Comparison of ENCODE assay signal across 21 cellular contexts in genomic region chrX:84318661-84319060, GRCh38.
DNase-seq lines count a peak whose midpoint lies in the region; ATAC-seq and TF ChIP-seq lines count a peak whose summit lies in the region.
"Had no signal": no experiment of that assay in that cellular context is flagged by ENCODE, and none has a peak within 500 bp of the region (broad histone marks: within the 10 kb centered on the region; RNA-seq: fewer than 3 reads in every experiment).

No MANE protein-coding gene starts in this region.

- H3K4me3 ChIP-seq in GM23338: peak overlapping the region; percentile 27; the same call in 1 of the 2 replicates
- H3K4me3 ChIP-seq in HUES48 (ENCODE audit: low read depth, low read length): peak overlapping the region; percentile 14; the same call in 1 of the 2 replicates
- peak overlapping the region; percentile 7; the same call in 1 of the 2 replicates for H3K4me3 ChIP-seq in iPS-20b (ENCODE audit: low read length)
- H3K4me3 ChIP-seq in foreskin fibroblast (ENCODE audit: low read depth in 1 of 2, low read length in 2 of 2): no peak overlapping the region
- H3K4me3 ChIP-seq: BLaER1 treated with 17β-estradiol and CSF1 and Interleukin-3, amounts not matched to agents 10 nM and 100 nM; GM12878; GM23248 had no signal

- POLR2A ChIA-PET in WTC11 (lab: Charles Lee): no interaction called here

- peak overlapping the region; percentile 3; the same call in 1 of the 2 replicates for H3K27ac ChIP-seq in GM23338 (ENCODE audit: low read depth)
- peak overlapping the region; percentile 31 for H3K27ac ChIP-seq in HUES48 (ENCODE audit: low read depth, low read length)
- no peak overlapping the region for H3K27ac ChIP-seq in iPS-20b (ENCODE audit: low read length)
- H3K27ac ChIP-seq: 22Rv1; BLaER1 treated with 17β-estradiol and CSF1 and Interleukin-3, amounts not matched to agents 10 nM and 100 nM; GM23248 had no signal

- peak overlapping the region; percentile 53 for H3K4me2 ChIP-seq in GM23338
- H3K4me2 ChIP-seq: BLaER1 treated with 17β-estradiol and CSF1 and Interleukin-3, amounts not matched to agents 10 nM and 100 nM had no signal

- DNase-seq in GM23338 (ENCODE audit: low spot score) (no peak), WTC11 (ENCODE audit: low spot score) (no peak), foreskin fibroblast (no peak), Right ventricle myocardium superior (no peak)
- no peak for DNase-seq in activated CD4-positive, CD25-positive, alpha-beta regulatory T cell treated with anti-CD3 and anti-CD28 coated beads, Interleukin-2, amount 50 U/mL, for 72 hours
- DNase-seq: AML-193; BE2C; CD4-positive, alpha-beta T cell; CD8-positive, alpha-beta memory T cell; DMS 273 treated with DMSO at 0.1 percent for 48 hours; DMS79; EL; GDM1; GM23248; HCEC 1CT had no signal

- peaks cover 3% of the 10 kb centered on the region; the same call in 1 of the 2 replicates for H3K9me3 ChIP-seq in HUES48 (ENCODE audit: control insufficient read depth, insufficient read depth, low read length)
- no peaks in the 10 kb centered on the region for H3K9me3 ChIP-seq in iPS-20b (ENCODE audit: insufficient read depth, low read depth, low read length)
- H3K9me3 ChIP-seq: BE2C had no signal

- no peak overlapping the region for H2AFZ ChIP-seq in GM23338
- H2AFZ ChIP-seq: GM23248 had no signal

- TF ChIP-seq CTCF in GM23338 (conservative IDR thresholded peaks at IDR 0.05; ENCODE audit: low read depth in 2 of 2): no peak
- TF ChIP-seq CTCF in WTC11 (IDR thresholded peaks at IDR 0.05): no peak
- no peak for TF ChIP-seq CTCF in foreskin fibroblast (IDR thresholded peaks at IDR 0.05; ENCODE audit: low read depth, low read length)

- H3K27me3 Mint-ChIP-seq in GM23338 (ENCODE audit: insufficient read depth, low read depth, poor library complexity) (no peaks in the 10 kb centered on the region), WTC11 (ENCODE audit: low read depth) (no peaks in the 10 kb centered on the region)
- H3K27me3 Mint-ChIP-seq: CD4-positive, alpha-beta T cell had no signal

- H3K36me3 Mint-ChIP-seq in GM23338 (ENCODE audit: low read depth) (peaks cover 15% of the 10 kb centered on the region; the same call in 2 of the 3 replicates), WTC11 (peaks cover 8% of the 10 kb centered on the region)
- H3K36me3 Mint-ChIP-seq: CD14-positive monocyte; CD8-positive, alpha-beta memory T cell had no signal

- H3K4me1 ChIP-seq in GM23338 (ENCODE audit: insufficient read depth) (peaks cover 25% of the 10 kb centered on the region), HUES48 (ENCODE audit: control insufficient read depth, insufficient read depth, low read length) (peaks cover 22% of the 10 kb centered on the region; the same call in 1 of the 2 replicates), iPS-20b (ENCODE audit: insufficient read depth, low read length) (no peaks in the 10 kb centered on the region; the same call in 1 of the 2 replicates)
- H3K4me1 ChIP-seq: BE2C; BLaER1 treated with 17β-estradiol and CSF1 and Interleukin-3, amounts not matched to agents 10 nM and 100 nM had no signal

- ATAC-seq in GM23338: no peak
- no peak for ATAC-seq in WTC11
- no peak for ATAC-seq in Right ventricle myocardium superior (ENCODE audit: poor library complexity)
- ATAC-seq: GM12878 had no signal

- no peaks in the 10 kb centered on the region for H3K79me2 ChIP-seq in GM23338 (replicated peaks; ENCODE audit: insufficient read depth)

- H3K4me1 Mint-ChIP-seq in GM23338 (peaks cover 15% of the 10 kb centered on the region; the same call in 2 of the 3 replicates), WTC11 (peaks cover 23% of the 10 kb centered on the region)
- H3K4me1 Mint-ChIP-seq: CD14-positive monocyte; CD8-positive, alpha-beta memory T cell had no signal

- H3K36me3 ChIP-seq in GM23338 (ENCODE audit: insufficient read depth): no peaks in the 10 kb centered on the region
- no peaks in the 10 kb centered on the region for H3K36me3 ChIP-seq in HUES48 (ENCODE audit: control insufficient read depth, insufficient read depth, low read length)
- no peaks in the 10 kb centered on the region for H3K36me3 ChIP-seq in iPS-20b (ENCODE audit: insufficient read depth, low read depth, low read length)
- H3K36me3 ChIP-seq: BE2C; BLaER1 treated with 17β-estradiol and CSF1 and Interleukin-3, amounts not matched to agents 10 nM and 100 nM had no signal

- H3K9ac ChIP-seq in HUES48 (ENCODE audit: low read depth, low read length) (no peak overlapping the region), iPS-20b (ENCODE audit: low read depth, low read length) (peak overlapping the region; percentile 8; the same call in 1 of the 2 replicates)
- H3K9ac ChIP-seq: BLaER1 treated with 17β-estradiol and CSF1 and Interleukin-3, amounts not matched to agents 10 nM and 100 nM; GM23248 had no signal

- H3F3A ChIP-seq in GM23338 (replicated peaks; ENCODE audit: low read depth): no peaks in the 10 kb centered on the region

- no peaks in the 10 kb centered on the region for H4K20me1 ChIP-seq in GM23338 (replicated peaks; ENCODE audit: insufficient read depth)
- H4K20me1 ChIP-seq: BLaER1 treated with 17β-estradiol and CSF1 and Interleukin-3, amounts not matched to agents 10 nM and 100 nM had no signal

- intact Hi-C loops in Right ventricle myocardium superior (cut with DNase I): no loop called here

- no peaks in the 10 kb centered on the region for H3K9me2 ChIP-seq in GM23338 (ENCODE audit: insufficient read depth)

- H3K27ac Mint-ChIP-seq in GM23338 (peak overlapping the region; percentile 90; the same call in 1 of the 2 replicates), WTC11 (peak overlapping the region; percentile 42; the same call in 1 of the 2 replicates)
- H3K27ac Mint-ChIP-seq: CD4-positive, alpha-beta T cell; CD8-positive, alpha-beta memory T cell had no signal

- peaks cover 8% of the 10 kb centered on the region; the same call in 1 of the 3 replicates for H3K9me3 Mint-ChIP-seq in GM23338
- peaks cover 14% of the 10 kb centered on the region for H3K9me3 Mint-ChIP-seq in WTC11

- peak overlapping the region; percentile 54; the same call in 2 of the 3 replicates for H3K4me3 Mint-ChIP-seq in GM23338
- no peak overlapping the region for H3K4me3 Mint-ChIP-seq in WTC11
- H3K4me3 Mint-ChIP-seq: CD14-positive monocyte; CD4-positive, alpha-beta T cell; CD8-positive, alpha-beta memory T cell had no signal

- H3K27me3 ChIP-seq in GM23338 (ENCODE audit: insufficient read depth): no peaks in the 10 kb centered on the region
- H3K27me3 ChIP-seq in HUES48 (ENCODE audit: control insufficient read depth, insufficient read depth, low read length): no peaks in the 10 kb centered on the region
- H3K27me3 ChIP-seq in iPS-20b (ENCODE audit: insufficient read depth, low read length): no peaks in the 10 kb centered on the region
- H3K27me3 ChIP-seq: BE2C had no signal

- CTCF ChIA-PET in WTC11 (lab: Charles Lee): no interaction called here

TF ChIP-seq in GM23338, 12 proteins besides CTCF, POLR2A, EP300 and RAD21 (continues in another document):
- TF ChIP-seq ZNF331 (CRISPR knock-in tag; IDR thresholded peaks at IDR 0.05; ENCODE audit: low read depth): no peak
- TF ChIP-seq ZNF114 (CRISPR knock-in tag; IDR thresholded peaks at IDR 0.05): no peak

TF ChIP-seq in WTC11, 78 proteins besides CTCF, POLR2A, EP300 and RAD21:
- TF ChIP-seq NR1H2 (CRISPR knock-in tag; IDR thresholded peaks at IDR 0.05) (no peak), E2F1 (CRISPR knock-in tag; IDR thresholded peaks at IDR 0.05) (no peak), CREB1 (CRISPR knock-in tag; IDR thresholded peaks at IDR 0.05) (no peak), USF2 (CRISPR knock-in tag; IDR thresholded peaks at IDR 0.05) (no peak), MLX (CRISPR knock-in tag; IDR thresholded peaks at IDR 0.05) (no peak), ATF2 (CRISPR knock-in tag; IDR thresholded peaks at IDR 0.05; ENCODE audit: borderline replicate concordance, low read depth) (no peak)

Comparison
In these comparisons a context has a peak if more than half of its experiments do, and no peak if none do; other contexts are left out.
1. H3K4me3 ChIP-seq: peak in GM23338 (single experiment), HUES48 (single experiment) and iPS-20b (single experiment); none in foreskin fibroblast (0 of 2).